In the genomic region with DNA sequence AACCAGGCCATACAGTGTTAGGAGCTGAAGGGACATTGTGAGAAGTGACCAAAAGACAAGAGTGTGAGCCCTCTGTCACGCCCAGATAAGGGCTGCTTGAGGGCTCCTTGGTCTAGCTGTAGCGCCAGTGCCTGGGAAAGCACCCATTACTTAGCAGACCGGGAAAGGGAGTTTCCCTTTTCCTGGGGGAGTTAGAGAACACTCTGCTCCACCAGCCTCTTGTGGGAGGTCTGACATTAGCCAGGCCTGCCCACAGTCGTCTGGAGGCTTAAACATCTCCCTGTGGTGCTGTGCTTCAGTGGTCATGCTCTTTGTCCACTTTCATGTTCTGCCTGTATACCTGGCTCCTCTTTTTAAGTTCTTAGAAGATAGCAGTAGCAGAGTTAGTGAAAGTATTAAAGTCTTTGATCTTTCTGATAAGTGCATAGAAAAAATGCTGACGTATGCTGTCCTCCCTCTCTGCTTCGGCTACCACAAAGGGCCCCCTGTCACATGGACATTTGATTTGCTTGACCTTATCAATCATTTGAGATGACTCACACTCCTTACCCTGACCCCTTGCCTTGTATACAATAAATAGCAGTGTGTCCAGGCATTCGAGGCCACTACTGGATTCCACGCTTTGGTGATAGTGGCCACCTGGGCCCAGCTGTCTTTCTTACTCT, we compare ENCODE assay signal across 1 cellular context.
TF ChIP-seq lines count a peak whose summit lies in the region.

No MANE protein-coding gene starts in this region.

TF ChIP-seq in K562, 482 proteins besides CTCF, POLR2A, EP300 and RAD21 (continued from another document):
- TF ChIP-seq, protein P1, sequence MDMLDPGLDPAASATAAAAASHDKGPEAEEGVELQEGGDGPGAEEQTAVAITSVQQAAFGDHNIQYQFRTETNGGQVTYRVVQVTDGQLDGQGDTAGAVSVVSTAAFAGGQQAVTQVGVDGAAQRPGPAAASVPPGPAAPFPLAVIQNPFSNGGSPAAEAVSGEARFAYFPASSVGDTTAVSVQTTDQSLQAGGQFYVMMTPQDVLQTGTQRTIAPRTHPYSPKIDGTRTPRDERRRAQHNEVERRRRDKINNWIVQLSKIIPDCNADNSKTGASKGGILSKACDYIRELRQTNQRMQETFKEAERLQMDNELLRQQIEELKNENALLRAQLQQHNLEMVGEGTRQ (CRISPR knock-in tag; IDR thresholded peaks at IDR 0.05), result peak; percentile 25; the same call in 1 of the 2 replicates
- TF ChIP-seq, protein P2, sequence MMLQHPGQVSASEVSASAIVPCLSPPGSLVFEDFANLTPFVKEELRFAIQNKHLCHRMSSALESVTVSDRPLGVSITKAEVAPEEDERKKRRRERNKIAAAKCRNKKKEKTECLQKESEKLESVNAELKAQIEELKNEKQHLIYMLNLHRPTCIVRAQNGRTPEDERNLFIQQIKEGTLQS (IDR thresholded peaks at IDR 0.05), result peak; percentile 91
- TF ChIP-seq, protein P2 (CRISPR knock-in tag; conservative IDR thresholded peaks at IDR 0.05), result no peak
- TF ChIP-seq CREBBP (IDR thresholded peaks at IDR 0.05; ENCODE audit: low read depth, low read length) (no peak), TCF7L2 (IDR thresholded peaks at IDR 0.05; ENCODE audit: low read depth, low read length) (no peak), BMI1 (IDR thresholded peaks at IDR 0.05; ENCODE audit: low read length) (no peak), MTA3 (IDR thresholded peaks at IDR 0.05; ENCODE audit: borderline replicate concordance) (0 out of 2 replicates have a peak, but pooled peaks have one; percentile 49), HNRNPLL (IDR thresholded peaks at IDR 0.05; ENCODE audit: low read depth, low read length, poor library complexity, severe bottlenecking) (no peak), PTBP1 (IDR thresholded peaks at IDR 0.05; ENCODE audit: low read depth, low read length) (no peak), EGR1 (conservative IDR thresholded peaks at IDR 0.05) (no peak)
- TF ChIP-seq, protein P3, sequence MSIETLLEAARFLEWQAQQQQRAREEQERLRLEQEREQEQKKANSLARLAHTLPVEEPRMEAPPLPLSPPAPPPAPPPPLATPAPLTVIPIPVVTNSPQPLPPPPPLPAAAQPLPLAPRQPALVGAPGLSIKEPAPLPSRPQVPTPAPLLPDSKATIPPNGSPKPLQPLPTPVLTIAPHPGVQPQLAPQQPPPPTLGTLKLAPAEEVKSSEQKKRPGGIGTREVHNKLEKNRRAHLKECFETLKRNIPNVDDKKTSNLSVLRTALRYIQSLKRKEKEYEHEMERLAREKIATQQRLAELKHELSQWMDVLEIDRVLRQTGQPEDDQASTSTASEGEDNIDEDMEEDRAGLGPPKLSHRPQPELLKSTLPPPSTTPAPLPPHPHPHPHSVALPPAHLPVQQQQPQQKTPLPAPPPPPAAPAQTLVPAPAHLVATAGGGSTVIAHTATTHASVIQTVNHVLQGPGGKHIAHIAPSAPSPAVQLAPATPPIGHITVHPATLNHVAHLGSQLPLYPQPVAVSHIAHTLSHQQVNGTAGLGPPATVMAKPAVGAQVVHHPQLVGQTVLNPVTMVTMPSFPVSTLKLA (conservative IDR thresholded peaks at IDR 0.05), result peak; percentile 27 to 58; a peak in 2 of 4 replicates
TF ChIP-seq in K562: peak in this region for 86.
